13 cellular contexts compared by ENCODE assay signal in genomic region chr7:116438274-116438673, GRCh38.
DNase-seq lines count a peak whose midpoint lies in the region; ATAC-seq, FAIRE-seq and TF ChIP-seq lines count a peak whose summit lies in the region.
"Had no signal": no experiment of that assay in that cellular context is flagged by ENCODE, and none has a peak within 500 bp of the region (broad histone marks: within the 10 kb centered on the region; RNA-seq: fewer than 3 reads in every experiment).

No MANE protein-coding gene starts in this region.

- FAIRE-seq in HTR-8/SVneo (lab: Jason Lieb, UNC), result no peak

- H3K27ac Mint-ChIP-seq in activated CD4-positive, alpha-beta memory T cell treated with anti-CD3 and anti-CD28 coated beads for 36 hours, result no peak overlapping the region

- H3K36me3 ChIP-seq in kidney epithelial cell (ENCODE audit: control insufficient read depth, insufficient read depth, low read length), result no peaks in the 10 kb centered on the region
- H3K36me3 ChIP-seq: BLaER1 treated with 17β-estradiol and CSF1 and Interleukin-3, amounts not matched to agents 10 nM and 100 nM had no signal

- H3K9me3 Mint-ChIP-seq in activated CD4-positive, alpha-beta memory T cell treated with anti-CD3 and anti-CD28 coated beads for 36 hours, result no peaks in the 10 kb centered on the region

- in situ Hi-C loops in G401 (cut with HindIII; ENCODE audit: low sequenced_read_pairs), result no loop called here

- no peak for ATAC-seq in HG02970 (IDR thresholded peaks at IDR 0.05; ENCODE audit: low FRiP score, unreplicated experiment)
- no peak for ATAC-seq in GM21360 (IDR thresholded peaks at IDR 0.05; ENCODE audit: unreplicated experiment)

- no peak for DNase-seq in AG09319 (ENCODE audit: extremely low read depth, low read depth)
- DNase-seq in HTR-8/SVneo (ENCODE audit: insufficient read length, low spot score), result peak; percentile 12
- peak; percentile 10 for DNase-seq in astrocyte of the hippocampus (ENCODE audit: low read depth, low spot score)
- DNase-seq in kidney epithelial cell (ENCODE audit: low read depth), result no peak
- no peak for DNase-seq in activated CD4-positive, alpha-beta memory T cell treated with anti-CD3 and anti-CD28 coated beads for 36 hours
- DNase-seq in G401 (ENCODE audit: low spot score), result no peak
- DNase-seq: activated CD4-positive, alpha-beta T cell treated with anti-CD3 and anti-CD28 coated beads for 48 hours; activated naive CD4-positive, alpha-beta T cell; hypothalamus; NCI-H524 treated with DMSO at 0.1 percent for 48 hours had no signal

- no peaks in the 10 kb centered on the region for H3K27me3 ChIP-seq in kidney epithelial cell (ENCODE audit: control insufficient read depth, insufficient read depth, low read length)
- H3K27me3 ChIP-seq: BLaER1 treated with 17β-estradiol and CSF1 and Interleukin-3, amounts not matched to agents 10 nM and 100 nM had no signal

- CTCF ChIA-PET in activated CD4-positive, alpha-beta memory T cell treated with anti-CD3 and anti-CD28 coated beads for 36 hours (lab: Charles Lee), result no interaction called here

- no peaks in the 10 kb centered on the region for H3K36me3 Mint-ChIP-seq in activated CD4-positive, alpha-beta memory T cell treated with anti-CD3 and anti-CD28 coated beads for 36 hours

- peaks cover 5% of the 10 kb centered on the region for H3K27me3 Mint-ChIP-seq in activated CD4-positive, alpha-beta memory T cell treated with anti-CD3 and anti-CD28 coated beads for 36 hours

- POLR2A ChIA-PET in activated CD4-positive, alpha-beta memory T cell treated with anti-CD3 and anti-CD28 coated beads for 36 hours (lab: Charles Lee), result no interaction called here

- H3K4me1 Mint-ChIP-seq in activated CD4-positive, alpha-beta memory T cell treated with anti-CD3 and anti-CD28 coated beads for 36 hours (ENCODE audit: low read depth), result no peaks in the 10 kb centered on the region

- peak; percentile 24 for TF ChIP-seq CTCF in AG09319 (IDR thresholded peaks at IDR 0.05; ENCODE audit: low read depth, low read length)
- TF ChIP-seq CTCF in kidney epithelial cell (IDR thresholded peaks at IDR 0.05; ENCODE audit: insufficient read depth, low read length, poor library complexity, severe bottlenecking), result peak; percentile 4

- H3K4me3 Mint-ChIP-seq in activated CD4-positive, alpha-beta memory T cell treated with anti-CD3 and anti-CD28 coated beads for 36 hours, result no peak overlapping the region

- intact Hi-C loops in activated CD4-positive, alpha-beta memory T cell treated with anti-CD3 and anti-CD28 coated beads for 36 hours (cut with micrococcal nuclease), result no loop called here

- no peak overlapping the region for H3K4me3 ChIP-seq in kidney epithelial cell (ENCODE audit: low read depth, low read length)
- H3K4me3 ChIP-seq: BLaER1 treated with 17β-estradiol and CSF1 and Interleukin-3, amounts not matched to agents 10 nM and 100 nM had no signal

Comparison
In these comparisons a context has a peak if more than half of its experiments do, and no peak if none do; other contexts are left out.
1. DNase-seq: peak in HTR-8/SVneo (single experiment) and astrocyte of the hippocampus (single experiment); none in AG09319 (single experiment), kidney epithelial cell (single experiment), activated CD4-positive, alpha-beta memory T cell treated with anti-CD3 and anti-CD28 coated beads for 36 hours (single experiment) and G401 (single experiment).